In the genomic region with DNA sequence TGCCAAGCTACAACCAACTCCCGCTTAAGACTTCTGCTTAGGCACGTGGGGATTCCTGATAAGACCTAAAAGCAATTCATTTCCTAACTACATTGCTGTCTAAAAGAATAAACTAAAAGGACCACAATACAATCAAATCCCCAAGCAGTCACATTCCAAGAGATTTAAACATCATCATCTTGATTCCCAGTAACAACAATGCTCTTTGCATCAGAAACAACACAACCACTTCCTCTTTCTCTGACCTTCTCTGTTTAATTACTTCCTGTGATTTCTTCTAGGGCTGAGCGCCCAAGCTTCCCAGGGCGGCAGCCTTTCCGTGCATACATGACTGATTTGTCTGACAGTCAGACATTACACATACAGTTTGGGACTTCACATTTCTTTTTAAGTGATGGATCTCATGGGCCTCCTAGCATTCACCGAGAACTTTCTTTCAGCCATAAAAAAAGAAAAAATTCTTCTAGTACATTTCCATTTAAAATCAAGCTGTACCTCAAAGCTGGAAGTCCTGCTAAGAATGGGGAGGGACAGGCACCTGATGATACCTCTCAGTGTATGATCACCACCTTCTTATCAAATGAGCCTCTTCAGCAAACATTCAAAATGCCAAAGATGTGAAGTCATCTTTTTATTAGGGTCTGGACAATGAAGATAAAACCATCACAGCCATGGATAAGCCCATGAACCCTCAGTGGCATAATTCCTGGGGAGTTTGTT, we compare ENCODE assay signal across 8 cellular contexts. TPM values are rescaled to one million over a fixed set of nuclear protein-coding genes. Genes with fewer than 3 reads are reported as not detected.
DNase-seq lines count a peak whose midpoint lies in the region; ATAC-seq and TF ChIP-seq lines count a peak whose summit lies in the region.

No MANE protein-coding gene starts in this region.

- H3K4me3 ChIP-seq in HUES48 (ENCODE audit: low read depth, low read length) (no peak overlapping the region; the same call in 1 of the 2 replicates), right lobe of liver (no peak overlapping the region)

- WGBS in right lobe of liver (ENCODE audit: insufficient coverage, low coverage, low lambda C conversion rate, missing lambda C conversion rate) = 47% methylated on average over 6 of the region's 6 CpGs

- POLR2A ChIA-PET in activated CD8-positive, alpha-beta T cell treated with anti-CD3 and anti-CD28 coated beads, Interleukin-2, amount 10 ng/mL, durations not matched to agents 7 days and 5 days (lab: Charles Lee) = no interaction called here

- intact Hi-C loops in CD14-positive monocyte (cut with micrococcal nuclease) = no loop called here
- intact Hi-C loops in right lobe of liver (cut with DNase I) = no loop called here

- peak overlapping the region; percentile 64 for H3K27ac ChIP-seq in HUES48 (ENCODE audit: low read depth, low read length)
- no peak overlapping the region for H3K27ac ChIP-seq in right lobe of liver

- H3K36me3 Mint-ChIP-seq in CD14-positive monocyte = peaks cover 12 to 40% of the 10 kb centered on the region in 2 donors
- peaks cover 2% of the 10 kb centered on the region for H3K36me3 Mint-ChIP-seq in activated CD8-positive, alpha-beta T cell treated with anti-CD3 and anti-CD28 coated beads, Interleukin-2, amount 10 ng/mL, durations not matched to agents 7 days and 5 days (ENCODE audit: low read depth)

- peaks cover 0 to 2% (median 0%) of the 10 kb centered on the region in 7 donors for H3K9me3 Mint-ChIP-seq in CD14-positive monocyte
- peaks cover 5% of the 10 kb centered on the region for H3K9me3 Mint-ChIP-seq in activated CD8-positive, alpha-beta T cell treated with anti-CD3 and anti-CD28 coated beads, Interleukin-2, amount 10 ng/mL, durations not matched to agents 7 days and 5 days (ENCODE audit: insufficient read depth)

- DNase-seq in CD14-positive monocyte (ENCODE audit: low spot score) (peak; percentile 72), GM20000 (ENCODE audit: low spot score) (peak; percentile 58), right lobe of liver (no peak), NCI-H1417 (lab: John Stamatoyannopoulos, UW) (no peak), amygdala (lab: John Stamatoyannopoulos, UW) (no peak)
- DNase-seq in activated CD8-positive, alpha-beta T cell treated with anti-CD3 and anti-CD28 coated beads, Interleukin-2, amount 10 ng/mL, durations not matched to agents 7 days and 5 days = no peak
- no peak for DNase-seq in activated CD8-positive, alpha-beta memory T cell treated with anti-CD3 and anti-CD28 coated beads, Interleukin-2, amount 50 U/mL, for 4 hours

- H3K4me1 Mint-ChIP-seq in CD14-positive monocyte = peaks cover 19% of the 10 kb centered on the region
- peaks cover 39% of the 10 kb centered on the region for H3K4me1 Mint-ChIP-seq in activated CD8-positive, alpha-beta T cell treated with anti-CD3 and anti-CD28 coated beads, Interleukin-2, amount 10 ng/mL, durations not matched to agents 7 days and 5 days (ENCODE audit: low read depth)

- ATAC-seq in activated CD8-positive, alpha-beta T cell treated with anti-CD3 and anti-CD28 coated beads, Interleukin-2, amount 10 ng/mL, durations not matched to agents 7 days and 5 days = peak; percentile 68
- ATAC-seq in right lobe of liver = peak; percentile 24 to 50 (median 37)

- H3K4me3 Mint-ChIP-seq in CD14-positive monocyte = peak overlapping the region in 1 of 2 donors; percentile 72
- H3K4me3 Mint-ChIP-seq in activated CD8-positive, alpha-beta T cell treated with anti-CD3 and anti-CD28 coated beads, Interleukin-2, amount 10 ng/mL, durations not matched to agents 7 days and 5 days = peak overlapping the region; percentile 20

- H3K27me3 Mint-ChIP-seq in CD14-positive monocyte (ENCODE audit: low read depth in 3 of 3) = peaks cover 48 to 61% (median 50%) of the 10 kb centered on the region in 3 donors
- H3K27me3 Mint-ChIP-seq in activated CD8-positive, alpha-beta T cell treated with anti-CD3 and anti-CD28 coated beads, Interleukin-2, amount 10 ng/mL, durations not matched to agents 7 days and 5 days (ENCODE audit: low read depth) = peaks cover 2% of the 10 kb centered on the region

- CTCF ChIA-PET in activated CD8-positive, alpha-beta T cell treated with anti-CD3 and anti-CD28 coated beads, Interleukin-2, amount 10 ng/mL, durations not matched to agents 7 days and 5 days (lab: Charles Lee) = interaction anchor here (0.9 kb wide), 1 partner anchor 233 kb away, joined by 3 read pairs; no protein-coding TSS in a partner anchor

- H3K4me1 ChIP-seq in HUES48 (ENCODE audit: control insufficient read depth, insufficient read depth, low read length) (peaks cover 31% of the 10 kb centered on the region), right lobe of liver (peaks cover 0 to 60% (median 12%) of the 10 kb centered on the region in 4 donors)

- TF ChIP-seq POLR2A in right lobe of liver (IDR thresholded peaks at IDR 0.05) = no peak

- no peaks in the 10 kb centered on the region for H3K27me3 ChIP-seq in HUES48 (ENCODE audit: control insufficient read depth, insufficient read depth, low read length)
- no peaks in the 10 kb centered on the region for H3K27me3 ChIP-seq in right lobe of liver

- TF ChIP-seq CTCF in CD14-positive monocyte (IDR thresholded peaks at IDR 0.05) = no peak
- TF ChIP-seq CTCF in GM20000 (IDR thresholded peaks at IDR 0.05; ENCODE audit: extremely low read depth, missing control alignments) = no peak
- TF ChIP-seq CTCF in right lobe of liver (IDR thresholded peaks at IDR 0.05) = no peak

- no peaks in the 10 kb centered on the region for H3K36me3 ChIP-seq in HUES48 (ENCODE audit: control insufficient read depth, insufficient read depth, low read length)
- no peaks in the 10 kb centered on the region for H3K36me3 ChIP-seq in right lobe of liver

- H3K27ac Mint-ChIP-seq in CD14-positive monocyte = peak overlapping the region in 1 of 7 donors; percentile 72
- peak overlapping the region; percentile 58 for H3K27ac Mint-ChIP-seq in activated CD8-positive, alpha-beta T cell treated with anti-CD3 and anti-CD28 coated beads, Interleukin-2, amount 10 ng/mL, durations not matched to agents 7 days and 5 days

- H3K9ac ChIP-seq in HUES48 (ENCODE audit: low read depth, low read length) = no peak overlapping the region

- H3K9me3 ChIP-seq in HUES48 (ENCODE audit: control insufficient read depth, insufficient read depth, low read length) (no peaks in the 10 kb centered on the region), right lobe of liver (no peaks in the 10 kb centered on the region)

RNA-seq across cellular contexts. Expression of a gene that starts 11.5 kb away (rescaled TPM):
- under 1 TPM; 0.20 to 0.33 TPM for polyA plus RNA-seq in CD14-positive monocyte
- total RNA-seq in activated CD8-positive, alpha-beta T cell treated with anti-CD3 and anti-CD28 coated beads, Interleukin-2, amount 10 ng/mL, durations not matched to agents 7 days and 5 days = 10 to 100 TPM in 1 of 2 experiments, 1 to 10 TPM in 1; 9.5 to 12.7 TPM
- total RNA-seq in right lobe of liver = 10 to 100 TPM; 11.0 to 22.5 (median 15.2) TPM

Comparison
In these comparisons a context has a peak if more than half of its experiments do, and no peak if none do; other contexts are left out.
1. DNase-seq: peak in CD14-positive monocyte (single experiment) and GM20000 (single experiment); none in activated CD8-positive, alpha-beta T cell treated with anti-CD3 and anti-CD28 coated beads, Interleukin-2, amount 10 ng/mL, durations not matched to agents 7 days and 5 days (single experiment), right lobe of liver (0 of 3), activated CD8-positive, alpha-beta memory T cell treated with anti-CD3 and anti-CD28 coated beads, Interleukin-2, amount 50 U/mL, for 4 hours (single experiment), NCI-H1417 (0 of 3) and amygdala (0 of 56).